8 cellular contexts compared by ENCODE assay signal in the genomic region with DNA sequence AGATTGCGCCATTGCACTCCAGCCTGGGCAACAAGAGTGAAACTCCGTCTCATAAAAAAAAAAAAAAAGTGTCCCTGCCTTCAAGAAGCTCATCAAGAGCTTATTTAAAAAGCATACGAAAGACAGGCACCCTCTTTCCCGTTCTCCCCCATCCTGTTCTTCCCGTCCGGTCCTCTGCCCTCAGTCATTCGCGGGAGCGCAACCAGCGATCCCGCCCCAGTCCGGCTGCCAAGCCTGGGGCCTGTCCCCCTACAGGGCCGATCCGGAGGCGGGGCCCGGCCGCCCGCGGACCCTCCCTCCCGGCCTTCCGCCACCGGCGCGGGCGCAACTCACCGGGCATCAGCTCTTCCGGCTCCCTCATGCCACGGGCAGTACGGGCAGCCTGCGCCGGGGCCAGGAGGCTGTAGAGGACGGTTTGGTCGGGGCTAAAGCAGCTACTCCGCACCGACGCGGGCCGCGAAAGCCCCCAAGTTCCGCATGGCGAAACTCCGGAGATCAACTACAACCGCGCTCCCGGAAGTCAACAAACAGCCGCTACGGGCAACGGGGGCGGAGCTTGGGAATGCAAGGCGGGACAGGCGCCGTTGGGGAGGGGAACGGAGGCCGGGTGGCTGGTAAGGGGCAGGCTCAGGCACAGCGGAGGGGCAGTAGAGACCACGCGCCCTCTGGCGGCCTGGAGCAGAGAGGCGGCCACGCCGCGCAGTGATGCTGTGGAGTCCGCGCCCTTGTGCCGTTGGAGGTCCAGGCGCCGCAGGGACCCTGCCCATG. TPM values are rescaled to one million over a fixed set of nuclear protein-coding genes. Genes with fewer than 3 reads are reported as not detected.
DNase-seq lines count a peak whose midpoint lies in the region; ATAC-seq and TF ChIP-seq lines count a peak whose summit lies in the region.

TSS of gene RPGR (minus strand) at position 503 of the 768 bp plus-strand sequence. CDS start at position 361, 142 bp downstream.

- POLR2A ChIA-PET in PC-3 (lab: Charles Lee; ENCODE audit: unreplicated experiment) = interaction anchor here (0.5 to 0.7 kb wide), 2 partner anchors 25 to 490 kb away, joined by 12 to 15 read pairs; partner anchors contain the start of gene OTC

- CTCF ChIA-PET in PC-3 (lab: Charles Lee) = interaction anchor here (0.6 to 1.9 kb wide), 10 partner anchors 9 to 152 kb away, joined by 3 to 9 read pairs (median 4); no protein-coding TSS in a partner anchor

- DNase-seq in DMS79 (lab: John Stamatoyannopoulos, UW) (peak; percentile 43), KBM-7 (peak; percentile 98), PC-3 (peak; percentile 90), esophagus muscularis mucosa (ENCODE audit: extremely low spot score) (peak; percentile 94), myocyte (ENCODE audit: low read depth) (peak; percentile 93)
- DNase-seq in activated T-cell treated with anti-CD3 and anti-CD28 coated beads, Interleukin-2, amount 50 U/mL, for 48 hours = peak; percentile 90 to 93
- DNase-seq in stimulated activated CD8-positive, alpha-beta memory T cell treated with anti-CD3 and anti-CD28 coated beads, Interleukin-7, amount 100 ng/mL, for 4 hours (ENCODE audit: low read depth in 2 of 2) = peak; percentile 80 to 85

- no peaks in the 10 kb centered on the region for H3K27me3 ChIP-seq in PC-3 (ENCODE audit: low read length)
- H3K27me3 ChIP-seq in esophagus muscularis mucosa = no peaks in the 10 kb centered on the region

- TF ChIP-seq CTCF in PC-3 (conservative IDR thresholded peaks at IDR 0.05; ENCODE audit: low read depth, low read length) (peak; percentile 82), esophagus muscularis mucosa (IDR thresholded peaks at IDR 0.05) (peak; percentile 73 to 80 (median 79))

- peak within 1 kb of the TSS; percentile 78 for H3K9ac ChIP-seq in PC-3 (ENCODE audit: low read length)

- no peaks in the 10 kb centered on the region for H3K9me2 ChIP-seq in PC-3 (replicated peaks; ENCODE audit: low read length)

- no peak for TF ChIP-seq EP300 in esophagus muscularis mucosa (IDR thresholded peaks at IDR 0.05)

- WGBS in esophagus muscularis mucosa = 19% methylated on average over 12 of the region's 67 CpGs

- TF ChIP-seq POLR2A in esophagus muscularis mucosa (IDR thresholded peaks at IDR 0.05; ENCODE audit: low read depth) = no peak

- peaks cover 16% of the 10 kb centered on the region for H3K79me2 ChIP-seq in PC-3 (ENCODE audit: low read length)

- H3K9me3 ChIP-seq in PC-3 (ENCODE audit: low read length) = no peaks in the 10 kb centered on the region
- no peaks in the 10 kb centered on the region for H3K9me3 ChIP-seq in esophagus muscularis mucosa

- peak within 1 kb of the TSS; percentile 82 for H3K4me2 ChIP-seq in PC-3 (ENCODE audit: low read length)

- H3F3A ChIP-seq in PC-3 (ENCODE audit: low read length, unreplicated experiment) = no peaks in the 10 kb centered on the region

- intact Hi-C loops in PC-3 (cut with micrococcal nuclease) = loop anchor here (1.0 to 2.0 kb wide), 4 partner anchors 23 to 134 kb away; no protein-coding TSS in a partner anchor
- intact Hi-C loops in esophagus muscularis mucosa (cut with DNase I) = loop anchor here (10.0 kb wide), 1 partner anchor 402 kb away; no protein-coding TSS in a partner anchor

- no TSS peak for BruUV-seq in PC-3 (replicated peaks; lab: Mats Ljungman, UMichigan)

- H3K4me1 ChIP-seq in PC-3 (ENCODE audit: insufficient read depth, low read length) (peaks cover 17% of the 10 kb centered on the region), esophagus muscularis mucosa (peaks cover 4 to 9% (median 7%) of the 10 kb centered on the region in 4 donors)

- H2AFZ ChIP-seq in PC-3 (ENCODE audit: low read length) = peak within 1 kb of the TSS; percentile 83

- H3K27ac ChIP-seq in PC-3 (ENCODE audit: low read length) (peak within 1 kb of the TSS; percentile 74), esophagus muscularis mucosa (replicated peaks in 1 of 4) (peak within 1 kb of the TSS; percentile 83 to 91 (median 88))

- no peaks in the 10 kb centered on the region for H4K20me1 ChIP-seq in PC-3 (ENCODE audit: low read length)

- H3K36me3 ChIP-seq in PC-3 (ENCODE audit: low read depth, low read length) (no peaks in the 10 kb centered on the region), esophagus muscularis mucosa (no peaks in the 10 kb centered on the region)

- peak within 1 kb of the TSS; percentile 79 for H3K4me3 ChIP-seq in PC-3 (ENCODE audit: low read length)
- peak within 1 kb of the TSS; percentile 65 to 76 (median 72) for H3K4me3 ChIP-seq in esophagus muscularis mucosa

- in situ Hi-C loops in KBM-7 (cut with MboI; ENCODE audit: low pct_unique_long_range_greater_than_20kb, low sequenced_read_pairs) = no loop called here

- ATAC-seq in GM21723 (IDR thresholded peaks at IDR 0.05; ENCODE audit: unreplicated experiment) (peak; percentile 97), PC-3 (peak; percentile 88)

RNA-seq across cellular contexts. Expression of gene RPGR, which starts in this region (rescaled TPM):
- total RNA-seq in PC-3 (2014; rRNA removed) (8.3 and 9.3 TPM in 2 replicates), esophagus muscularis mucosa (10 to 100 TPM in 3 of 4 donors, 1 to 10 TPM in 1; 9.6 to 17.0 (median 11.9) TPM), myocyte (6.7 and 8.8 TPM in 2 replicates)
- 2.6 TPM for polyA plus RNA-seq in myocyte (2012)

Comparison
In these comparisons a context has a peak if more than half of its experiments do, and no peak if none do; other contexts are left out.
1. Peak in every context shown above with its lines: DNase-seq, ATAC-seq, H3K4me3 ChIP-seq and H3K27ac ChIP-seq.
2. DNase-seq: peak in every context shown above with its lines; median percentile 98 in KBM-7; 94 in esophagus muscularis mucosa; 93 in myocyte; 92 in activated T-cell treated with anti-CD3 and anti-CD28 coated beads, Interleukin-2, amount 50 U/mL, for 48 hours; 90 in PC-3; 82 in stimulated activated CD8-positive, alpha-beta memory T cell treated with anti-CD3 and anti-CD28 coated beads, Interleukin-7, amount 100 ng/mL, for 4 hours; 43 in DMS79.